ENCODE assay signal across 8 cellular contexts in genomic region chr1:167803358-167804217, GRCh38.
DNase-seq lines count a peak whose midpoint lies in the region; ATAC-seq and TF ChIP-seq lines count a peak whose summit lies in the region.

No MANE protein-coding gene starts in this region.

- TF ChIP-seq CTCF in HL-60 (IDR thresholded peaks at IDR 0.05; ENCODE audit: insufficient read depth, low read length) (peak; percentile 90), lower lobe of right lung (IDR thresholded peaks at IDR 0.05) (peak; percentile 99)

- H3K27ac ChIP-seq in HL-60 (replicated peaks): no peak overlapping the region; the same call in 1 of the 2 replicates
- H3K27ac ChIP-seq in lower lobe of right lung: no peak overlapping the region

- peak; percentile 93 for DNase-seq in COR-L47 (lab: John Stamatoyannopoulos, UW)
- peak; percentile 90 to 95 for DNase-seq in HL-60 (ENCODE audit: low read depth in 1 of 2, low spot score in 1 of 2)
- DNase-seq in NCI-H774 (lab: John Stamatoyannopoulos, UW): peak; percentile 89
- DNase-seq in activated CD4-positive, alpha-beta T cell treated with anti-CD3 and anti-CD28 coated beads, Interleukin-2, amount 50 U/mL, for 24 hours (ENCODE audit: low read depth in 1 of 2, low spot score in 1 of 2): peak; percentile 74 to 87
- DNase-seq in dermis microvascular lymphatic vessel endothelial cell (ENCODE audit: low read depth in 2 of 2): peak; percentile 74 to 95
- peak; percentile 94 for DNase-seq in lower lobe of right lung
- peak; percentile 68 for DNase-seq in stimulated activated CD8-positive, alpha-beta memory T cell treated with anti-CD3 and anti-CD28 coated beads, Interleukin-12 subunit alpha, Interleukin-12 subunit beta, amount 100 ng/mL, for 4 hours (ENCODE audit: low read depth)

- H3K4me3 ChIP-seq in HL-60 (replicated peaks; ENCODE audit: insufficient read depth, low read length) (no peak overlapping the region), lower lobe of right lung (no peak overlapping the region)

- H3K4me1 ChIP-seq in lower lobe of right lung: peaks cover 7% of the 10 kb centered on the region

- intact Hi-C loops in lower lobe of right lung (cut with DNase I): no loop called here

- no peaks in the 10 kb centered on the region for H3K36me3 ChIP-seq in lower lobe of right lung

- H3K9me3 ChIP-seq in lower lobe of right lung: no peaks in the 10 kb centered on the region

- H3K27me3 ChIP-seq in HL-60 (ENCODE audit: insufficient read depth, poor library complexity, severe bottlenecking) (no peaks in the 10 kb centered on the region), lower lobe of right lung (ENCODE audit: low read depth) (no peaks in the 10 kb centered on the region)

- ATAC-seq in GM21360 (IDR thresholded peaks at IDR 0.05; ENCODE audit: unreplicated experiment): peak; percentile 91
- ATAC-seq in lower lobe of right lung: peak; percentile 97 to 98
